Comparison of ENCODE assay signal across 12 cellular contexts in genomic region chr5:160970605-160971191, GRCh38.
DNase-seq lines count a peak whose midpoint lies in the region; ATAC-seq and TF ChIP-seq lines count a peak whose summit lies in the region.
"Had no signal": no experiment of that assay in that cellular context is flagged by ENCODE, and none has a peak within 500 bp of the region (broad histone marks: within the 10 kb centered on the region; RNA-seq: fewer than 3 reads in every experiment).

No MANE protein-coding gene starts in this region.

- CTCF ChIA-PET in Panc1 (lab: Charles Lee), result no interaction called here

- DNase-seq in GM12865 (ENCODE audit: low read depth) (peak; percentile 15), Panc1 (ENCODE audit: low read depth, low spot score) (no peak), NCI-H2196 (lab: John Stamatoyannopoulos, UW; ENCODE audit: unreplicated experiment) (no peak), amygdala (lab: John Stamatoyannopoulos, UW) (no peak), coronary artery (ENCODE audit: low spot score) (no peak), heart left ventricle (no peak)
- DNase-seq: activated CD8-positive, alpha-beta T cell treated with anti-CD3 and anti-CD28 coated beads for 36 hours; effector memory CD8-positive, alpha-beta T cell; stimulated activated naive CD4-positive, alpha-beta T cell treated with Interleukin-2 at 50 U/mL for 16 hours had no signal

- H3K27me3 ChIP-seq in Panc1 (ENCODE audit: control insufficient read depth, insufficient read depth, low read length), result no peaks in the 10 kb centered on the region; the same call in 1 of the 2 replicates
- no peaks in the 10 kb centered on the region for H3K27me3 ChIP-seq in liver (ENCODE audit: control insufficient read depth in 4 of 4, insufficient read depth in 4 of 4, low read length in 3 of 4)
- H3K27me3 ChIP-seq in heart left ventricle, result no peaks in the 10 kb centered on the region
- H3K27me3 ChIP-seq: neutrophil had no signal

- ATAC-seq in HG02885 (IDR thresholded peaks at IDR 0.05; ENCODE audit: poor library complexity, unreplicated experiment), result peak; percentile 61
- no peak for ATAC-seq in Panc1
- no peak for ATAC-seq in heart left ventricle
- ATAC-seq: activated CD8-positive, alpha-beta T cell treated with anti-CD3 and anti-CD28 coated beads for 36 hours; effector memory CD8-positive, alpha-beta T cell had no signal

- in situ Hi-C loops in Panc1 (cut with HindIII; ENCODE audit: low pct_unique_long_range_greater_than_20kb, low sequenced_read_pairs), result no loop called here

- BruUV-seq in Panc1 (replicated peaks; lab: Mats Ljungman, UMichigan), result no TSS peak

- no peak for TF ChIP-seq POLR2A in heart left ventricle (IDR thresholded peaks at IDR 0.05)

- peak; percentile 38 to 54 for TF ChIP-seq RAD21 in liver (IDR thresholded peaks at IDR 0.05)

- no peak overlapping the region for H3K9ac ChIP-seq in liver (ENCODE audit: low read depth in 1 of 2, low read length in 2 of 2)

- intact Hi-C loops in Panc1 (cut with micrococcal nuclease; ENCODE audit: unreplicated experiment), result no loop called here
- intact Hi-C loops in heart left ventricle (cut with DNase I), result no loop called here

- H3K36me3 ChIP-seq in Panc1 (ENCODE audit: control insufficient read depth, insufficient read depth, low read length) (no peaks in the 10 kb centered on the region), liver (ENCODE audit: control insufficient read depth in 4 of 4, insufficient read depth in 3 of 4, low read depth in 1 of 4, low read length in 3 of 4) (no peaks in the 10 kb centered on the region), heart left ventricle (no peaks in the 10 kb centered on the region)
- H3K36me3 ChIP-seq: neutrophil had no signal

- H3K4me3 ChIP-seq in GM12865 (ENCODE audit: low read depth, low read length) (no peak overlapping the region), Panc1 (ENCODE audit: low read depth in 2 of 2, low read length in 2 of 2) (no peak overlapping the region), liver (ENCODE audit: low read depth in 1 of 3, low read length in 3 of 3) (no peak overlapping the region), coronary artery (no peak overlapping the region), heart left ventricle (no peak overlapping the region)

- TF ChIP-seq CTCF in GM12865 (IDR thresholded peaks at IDR 0.05; ENCODE audit: insufficient read depth, low read depth, low read length, missing control alignments), result peak; percentile 24
- peak; percentile 42; the same call in 1 of the 2 replicates for TF ChIP-seq CTCF in Panc1 (IDR thresholded peaks at IDR 0.05)
- TF ChIP-seq CTCF in liver (IDR thresholded peaks at IDR 0.05; ENCODE audit: low read depth, low read length, missing input control), result peak; percentile 17
- TF ChIP-seq CTCF in coronary artery (IDR thresholded peaks at IDR 0.05), result no peak
- peak in 4 of 12 donors; percentile 7 to 29 (median 16) for TF ChIP-seq CTCF in heart left ventricle (IDR thresholded peaks at IDR 0.05)

- POLR2A ChIA-PET in Panc1 (lab: Charles Lee), result no interaction called here

- no peak overlapping the region for H3K27ac ChIP-seq in Panc1 (ENCODE audit: low read length)
- no peak overlapping the region for H3K27ac ChIP-seq in liver (ENCODE audit: low read depth in 1 of 2, low read length in 2 of 2)
- no peak overlapping the region for H3K27ac ChIP-seq in coronary artery
- H3K27ac ChIP-seq in heart left ventricle, result no peak overlapping the region
- H3K27ac ChIP-seq: neutrophil had no signal

- 61% methylated on average over 1 of the region's 1 CpG for whole genome bisulfite sequencing in liver
- WGBS in heart left ventricle, 4 donors, result 52 to 57% (median 54%) methylated on average over 1 of the region's 1 CpG

- H3K9me3 ChIP-seq in Panc1 (ENCODE audit: control insufficient read depth, insufficient read depth, low read depth, low read length), result no peaks in the 10 kb centered on the region
- no peaks in the 10 kb centered on the region for H3K9me3 ChIP-seq in liver (ENCODE audit: control insufficient read depth in 4 of 4, low read length in 3 of 4)
- H3K9me3 ChIP-seq in heart left ventricle, result no peaks in the 10 kb centered on the region
- H3K9me3 ChIP-seq: neutrophil had no signal

- H3K4me1 ChIP-seq in Panc1 (ENCODE audit: control insufficient read depth, insufficient read depth, low read length) (no peaks in the 10 kb centered on the region), liver (ENCODE audit: control insufficient read depth in 4 of 4, insufficient read depth in 4 of 4, low read length in 3 of 4) (no peaks in the 10 kb centered on the region), heart left ventricle (no peaks in the 10 kb centered on the region)

TF ChIP-seq in liver, 16 proteins besides CTCF, POLR2A, EP300 and RAD21:
- TF ChIP-seq JUND (IDR thresholded peaks at IDR 0.05) (no peak), SP1 (IDR thresholded peaks at IDR 0.05) (no peak), FOXA2 (IDR thresholded peaks at IDR 0.05) (no peak), HNF4A (conservative IDR thresholded peaks at IDR 0.05) (no peak), EGR1 (IDR thresholded peaks at IDR 0.05; ENCODE audit: low read depth in 2 of 2) (no peak), GABPA (IDR thresholded peaks at IDR 0.05 in 1 of 2, conservative IDR thresholded peaks at IDR 0.05 in 1 of 2) (no peak), RXRA (IDR thresholded peaks at IDR 0.05) (no peak), FOXA1 (IDR thresholded peaks at IDR 0.05) (no peak), ATF3 (IDR thresholded peaks at IDR 0.05) (no peak), REST (IDR thresholded peaks at IDR 0.05) (no peak), TAF1 (conservative IDR thresholded peaks at IDR 0.05) (no peak), YY1 (IDR thresholded peaks at IDR 0.05) (no peak), NR2F2 (IDR thresholded peaks at IDR 0.05) (no peak), HNF4G (IDR thresholded peaks at IDR 0.05) (no peak), MAX (IDR thresholded peaks at IDR 0.05) (no peak), ZBTB33 (IDR thresholded peaks at IDR 0.05) (no peak)
